In genomic region chr18:13175754-13176210, GRCh38 we compare ENCODE assay signal across 17 cellular contexts. TPM values are rescaled to one million over a fixed set of nuclear protein-coding genes. Genes with fewer than 3 reads are reported as not detected.
DNase-seq lines count a peak whose midpoint lies in the region; ATAC-seq and TF ChIP-seq lines count a peak whose summit lies in the region.
"Had no signal": no experiment of that assay in that cellular context is flagged by ENCODE, and none has a peak within 500 bp of the region (broad histone marks: within the 10 kb centered on the region; RNA-seq: fewer than 3 reads in every experiment).

No MANE protein-coding gene starts in this region.

- no peaks in the 10 kb centered on the region for H3K36me3 Mint-ChIP-seq in natural killer cell treated with Interleukin-12 subunit alpha and Interleukin-12 subunit beta and Interleukin-15 and Interleukin-18, amount 100 ng/mL, for 72 hours
- H3K36me3 Mint-ChIP-seq in natural killer cell, result no peaks in the 10 kb centered on the region
- H3K36me3 Mint-ChIP-seq: naive B cell had no signal

- no peak overlapping the region for H3K27ac ChIP-seq in foreskin keratinocyte
- H3K27ac ChIP-seq: lower lobe of right lung, PC-9 had no signal

- H3K4me3 Mint-ChIP-seq in natural killer cell treated with Interleukin-12 subunit alpha and Interleukin-12 subunit beta and Interleukin-15 and Interleukin-18, amount 100 ng/mL, for 72 hours, result no peak overlapping the region
- H3K4me3 Mint-ChIP-seq in natural killer cell, result no peak overlapping the region
- H3K4me3 Mint-ChIP-seq in stimulated activated naive CD8-positive, alpha-beta T cell treated with anti-CD3 and anti-CD28 coated beads, Interleukin-15, amount 100 ng/mL, for 72 hours, result no peak overlapping the region
- H3K4me3 Mint-ChIP-seq: naive B cell had no signal

- H3K4me1 ChIP-seq in foreskin keratinocyte, result no peaks in the 10 kb centered on the region
- H3K4me1 ChIP-seq: lower lobe of right lung had no signal

- ATAC-seq in natural killer cell treated with Interleukin-12 subunit alpha and Interleukin-12 subunit beta and Interleukin-15 and Interleukin-18, amount 100 ng/mL, for 72 hours, result peak; percentile 18 to 44
- ATAC-seq in natural killer cell, result no peak
- peak; percentile 20 for ATAC-seq in foreskin keratinocyte
- peak; percentile 64 for ATAC-seq in stimulated activated naive CD8-positive, alpha-beta T cell treated with anti-CD3 and anti-CD28 coated beads, Interleukin-15, amount 100 ng/mL, for 72 hours
- no peak for ATAC-seq in HG02571 (IDR thresholded peaks at IDR 0.05; ENCODE audit: unreplicated experiment)
- ATAC-seq in HG03342 (IDR thresholded peaks at IDR 0.05; ENCODE audit: unreplicated experiment), result no peak
- ATAC-seq: lower lobe of right lung had no signal

- TF ChIP-seq CTCF in natural killer cell (IDR thresholded peaks at IDR 0.05) (no peak), foreskin keratinocyte (conservative IDR thresholded peaks at IDR 0.05) (no peak)

- H3K4me1 Mint-ChIP-seq in natural killer cell treated with Interleukin-12 subunit alpha and Interleukin-12 subunit beta and Interleukin-15 and Interleukin-18, amount 100 ng/mL, for 72 hours (ENCODE audit: low read depth in 2 of 2), result peaks cover 4 to 9% of the 10 kb centered on the region in 2 donors
- H3K4me1 Mint-ChIP-seq in natural killer cell, result no peaks in the 10 kb centered on the region
- H3K4me1 Mint-ChIP-seq in stimulated activated naive CD8-positive, alpha-beta T cell treated with anti-CD3 and anti-CD28 coated beads, Interleukin-15, amount 100 ng/mL, for 72 hours, result peaks cover 50% of the 10 kb centered on the region
- H3K4me1 Mint-ChIP-seq: naive B cell had no signal

- no peaks in the 10 kb centered on the region for H3K9me3 Mint-ChIP-seq in natural killer cell treated with Interleukin-12 subunit alpha and Interleukin-12 subunit beta and Interleukin-15 and Interleukin-18, amount 100 ng/mL, for 72 hours
- no peaks in the 10 kb centered on the region for H3K9me3 Mint-ChIP-seq in natural killer cell
- peaks cover 4 to 6% of the 10 kb centered on the region in 2 donors for H3K9me3 Mint-ChIP-seq in stimulated activated naive CD8-positive, alpha-beta T cell treated with anti-CD3 and anti-CD28 coated beads, Interleukin-15, amount 100 ng/mL, for 72 hours
- H3K9me3 Mint-ChIP-seq: naive B cell had no signal

- no peak overlapping the region for H3K27ac Mint-ChIP-seq in natural killer cell treated with Interleukin-12 subunit alpha and Interleukin-12 subunit beta and Interleukin-15 and Interleukin-18, amount 100 ng/mL, for 72 hours
- H3K27ac Mint-ChIP-seq in natural killer cell, result no peak overlapping the region
- no peak overlapping the region for H3K27ac Mint-ChIP-seq in stimulated activated naive CD8-positive, alpha-beta T cell treated with anti-CD3 and anti-CD28 coated beads, Interleukin-15, amount 100 ng/mL, for 72 hours

- DNase-seq in natural killer cell treated with Interleukin-12 subunit alpha and Interleukin-12 subunit beta and Interleukin-15 and Interleukin-18, amount 100 ng/mL, for 72 hours (ENCODE audit: low spot score), result no peak
- DNase-seq in natural killer cell, result no peak
- peak; percentile 72 to 79 for DNase-seq in NCI-H526 (lab: John Stamatoyannopoulos, UW)
- DNase-seq in foreskin keratinocyte, result peak in 1 of 2 donors; percentile 12
- no peak for DNase-seq in stimulated activated naive CD8-positive, alpha-beta T cell treated with anti-CD3 and anti-CD28 coated beads, Interleukin-15, amount 100 ng/mL, for 72 hours
- DNase-seq in NCI-H187 (lab: John Stamatoyannopoulos, UW), result no peak
- DNase-seq: activated CD4-positive, CD25-positive, alpha-beta regulatory T cell treated with anti-CD3 and anti-CD28 coated beads, Interleukin-2, amount 50 U/mL, for 72 hours; lower lobe of right lung; MM.1S; naive B cell; NCI-H2029; PC-9; posterior cingulate gyrus; substantia nigra; T-helper 9 cell had no signal

- H3K27me3 Mint-ChIP-seq in natural killer cell treated with Interleukin-12 subunit alpha and Interleukin-12 subunit beta and Interleukin-15 and Interleukin-18, amount 100 ng/mL, for 72 hours, result peaks cover 0 to 8% of the 10 kb centered on the region in 2 donors
- peaks cover 5 to 10% of the 10 kb centered on the region in 2 donors for H3K27me3 Mint-ChIP-seq in natural killer cell (ENCODE audit: low read depth in 2 of 2)
- peaks cover 6% of the 10 kb centered on the region for H3K27me3 Mint-ChIP-seq in stimulated activated naive CD8-positive, alpha-beta T cell treated with anti-CD3 and anti-CD28 coated beads, Interleukin-15, amount 100 ng/mL, for 72 hours

- H3K27me3 ChIP-seq in foreskin keratinocyte, result no peaks in the 10 kb centered on the region

- intact Hi-C loops in natural killer cell (cut with micrococcal nuclease), result no loop called here

RNA-seq across cellular contexts. Expression of gene LDLRAD4, which starts 42.8 kb away (rescaled TPM):
- total RNA-seq in natural killer cell treated with Interleukin-12 subunit alpha and Interleukin-12 subunit beta and Interleukin-15 and Interleukin-18, amount 100 ng/mL, for 72 hours, result 10 to 100 TPM; 16.3 to 19.5 TPM
- total RNA-seq in natural killer cell, result 10 to 100 TPM; 24.0 to 36.3 (median 29.2) TPM
- not detected in 2 replicates for total RNA-seq in foreskin keratinocyte
- polyA plus RNA-seq in foreskin keratinocyte, result not detected in 2 replicates

Comparison
In these comparisons a context has a peak if more than half of its experiments do, and no peak if none do; other contexts are left out.
1. ATAC-seq: peak in natural killer cell treated with Interleukin-12 subunit alpha and Interleukin-12 subunit beta and Interleukin-15 and Interleukin-18, amount 100 ng/mL, for 72 hours (2 of 2), foreskin keratinocyte (single experiment) and stimulated activated naive CD8-positive, alpha-beta T cell treated with anti-CD3 and anti-CD28 coated beads, Interleukin-15, amount 100 ng/mL, for 72 hours (single experiment); none in natural killer cell (0 of 3), HG02571 (single experiment) and HG03342 (single experiment).
2. DNase-seq: peak in NCI-H526 (2 of 2); none in natural killer cell treated with Interleukin-12 subunit alpha and Interleukin-12 subunit beta and Interleukin-15 and Interleukin-18, amount 100 ng/mL, for 72 hours (single experiment), natural killer cell (single experiment), stimulated activated naive CD8-positive, alpha-beta T cell treated with anti-CD3 and anti-CD28 coated beads, Interleukin-15, amount 100 ng/mL, for 72 hours (0 of 2) and NCI-H187 (0 of 2).
3. RNA of gene LDLRAD4, which starts 42.8 kb away (total RNA-seq): 24.0 to 36.3 TPM in natural killer cell and 16.3 to 19.5 TPM in natural killer cell treated with Interleukin-12 subunit alpha and Interleukin-12 subunit beta and Interleukin-15 and Interleukin-18, amount 100 ng/mL, for 72 hours; not detected in foreskin keratinocyte; every median in the first group is over 10 times any median in the second.